Comparison of ENCODE assay signal across 8 cellular contexts in genomic region chr7:106679153-106679931, GRCh38. TPM values are rescaled to one million over a fixed set of nuclear protein-coding genes. Genes with fewer than 3 reads are reported as not detected.
A peak's percentile ranks its signal among the peaks of the same experiment; 100 is the strongest.
DNase-seq lines count a peak whose midpoint lies in the region; ATAC-seq lines count a peak whose summit lies in the region.
"Had no signal": no experiment of that assay in that cellular context is flagged by ENCODE, and none has a peak within 500 bp of the region (broad histone marks: within the 10 kb centered on the region; RNA-seq: fewer than 3 reads in every experiment).

No MANE protein-coding gene starts in this region.

- no peaks in the 10 kb centered on the region for H3K79me2 ChIP-seq in trophoblast cell (ENCODE audit: control insufficient read depth, insufficient read depth, low read length, poor library complexity)

- H3K4me3 Mint-ChIP-seq in activated T-cell treated with anti-CD3 and anti-CD28 coated beads, Interleukin-2, amount 50 U/mL, for 4 hours: no peak overlapping the region

- H3K14ac ChIP-seq in trophoblast cell (ENCODE audit: low read length): no peak overlapping the region

- H3K27ac ChIP-seq in trophoblast cell (ENCODE audit: low read depth, low read length): no peak overlapping the region
- H3K27ac ChIP-seq: KMS-11 had no signal

- no peak overlapping the region for H2BK12ac ChIP-seq in trophoblast cell (ENCODE audit: low read length)

- H3K36me3 ChIP-seq in trophoblast cell (ENCODE audit: control insufficient read depth in 1 of 2, insufficient read depth in 2 of 2, low read length in 2 of 2): no peaks in the 10 kb centered on the region

- H3K36me3 Mint-ChIP-seq in activated T-cell treated with anti-CD3 and anti-CD28 coated beads, Interleukin-2, amount 50 U/mL, for 4 hours (ENCODE audit: insufficient read depth): no peaks in the 10 kb centered on the region

- no peak overlapping the region for H4K91ac ChIP-seq in trophoblast cell (ENCODE audit: low read depth, low read length)

- no peak overlapping the region for H4K12ac ChIP-seq in trophoblast cell (ENCODE audit: low read depth, low read length)

- H3K9ac ChIP-seq in trophoblast cell (ENCODE audit: low read length): no peak overlapping the region
- H3K9ac ChIP-seq: KMS-11 had no signal

- WGBS in trophoblast cell (ENCODE audit: extremely low coverage, insufficient coverage, insufficient read length): no CpG with 5 or more reads among the region's 6 CpGs

- DNase-seq in activated T-cell treated with anti-CD3 and anti-CD28 coated beads, Interleukin-2, amount 50 U/mL, for 4 hours: no peak
- DNase-seq in trophoblast cell: peak; percentile 74 to 75
- no peak for DNase-seq in NCI-H1048 (lab: John Stamatoyannopoulos, UW)
- no peak for DNase-seq in central memory CD4-positive, alpha-beta T cell

- no peaks in the 10 kb centered on the region for H3K9me3 ChIP-seq in trophoblast cell (ENCODE audit: insufficient read depth, low read depth, low read length)

- H3K4me3 ChIP-seq in trophoblast cell (ENCODE audit: low read depth, low read length): no peak overlapping the region

- peaks cover 4% of the 10 kb centered on the region for H3K79me1 ChIP-seq in trophoblast cell (ENCODE audit: low read length)

- H2BK120ac ChIP-seq in trophoblast cell (ENCODE audit: insufficient read depth, low read length, poor library complexity): no peak overlapping the region

- no peaks in the 10 kb centered on the region for H3K27me3 Mint-ChIP-seq in activated T-cell treated with anti-CD3 and anti-CD28 coated beads, Interleukin-2, amount 50 U/mL, for 4 hours (ENCODE audit: low read depth)

- no peak overlapping the region for H4K8ac ChIP-seq in trophoblast cell (ENCODE audit: low read depth, low read length)

- peaks cover 11% of the 10 kb centered on the region for H3K4me1 Mint-ChIP-seq in activated T-cell treated with anti-CD3 and anti-CD28 coated beads, Interleukin-2, amount 50 U/mL, for 4 hours (ENCODE audit: low read depth)

- H2AFZ ChIP-seq in trophoblast cell (ENCODE audit: insufficient read depth, low read length, poor library complexity): no peak overlapping the region

- H2BK5ac ChIP-seq in trophoblast cell (ENCODE audit: low read depth, low read length, poor library complexity): no peak overlapping the region

- no peak overlapping the region for H3K4me2 ChIP-seq in trophoblast cell (ENCODE audit: low read length)
- H3K4me2 ChIP-seq: KMS-11 had no signal

- no peak overlapping the region for H2AK5ac ChIP-seq in trophoblast cell (ENCODE audit: low read length)

- H3K4ac ChIP-seq in trophoblast cell (ENCODE audit: low read depth, low read length): no peak overlapping the region

- peaks cover 4% of the 10 kb centered on the region in 2 experiments for H3K4me1 ChIP-seq in trophoblast cell (ENCODE audit: control insufficient read depth in 1 of 2, insufficient read depth in 2 of 2, low read length in 2 of 2)

- no peaks in the 10 kb centered on the region for H3K9me3 Mint-ChIP-seq in activated T-cell treated with anti-CD3 and anti-CD28 coated beads, Interleukin-2, amount 50 U/mL, for 4 hours

- H3K23ac ChIP-seq in trophoblast cell (ENCODE audit: low read length): no peak overlapping the region

- H3K27me3 ChIP-seq in trophoblast cell (ENCODE audit: insufficient read depth, low read length): no peaks in the 10 kb centered on the region

- ATAC-seq in GM18907 (IDR thresholded peaks at IDR 0.05; ENCODE audit: unreplicated experiment) (peak; percentile 94), HG03354 (IDR thresholded peaks at IDR 0.05; ENCODE audit: poor library complexity, severe bottlenecking, unreplicated experiment) (peak; percentile 98), HG03442 (IDR thresholded peaks at IDR 0.05; ENCODE audit: unreplicated experiment) (no peak)
- peak; percentile 84 to 96 for ATAC-seq in activated T-cell treated with anti-CD3 and anti-CD28 coated beads, Interleukin-2, amount 50 U/mL, for 4 hours

- H3K18ac ChIP-seq in trophoblast cell (ENCODE audit: low read length): no peak overlapping the region

RNA-seq across cellular contexts. Expression of gene CCDC71L, which starts 18.4 kb away (rescaled TPM):
- 10 to 100 TPM; 40.6 to 51.9 (median 42.7) TPM for total RNA-seq in activated T-cell treated with anti-CD3 and anti-CD28 coated beads, Interleukin-2, amount 50 U/mL, for 4 hours
- polyA plus RNA-seq in trophoblast cell (2013): 26.3 and 29.6 TPM in 2 replicates

Comparison
In these comparisons a context has a peak if more than half of its experiments do, and no peak if none do; other contexts are left out.
1. DNase-seq: peak in trophoblast cell (2 of 2); none in activated T-cell treated with anti-CD3 and anti-CD28 coated beads, Interleukin-2, amount 50 U/mL, for 4 hours (single experiment), NCI-H1048 (single experiment) and central memory CD4-positive, alpha-beta T cell (single experiment).